In genomic region chr4:3462790-3463415, GRCh38 we compare ENCODE assay signal across 1 cellular context.
TF ChIP-seq lines count a peak whose summit lies in the region.

DOK7 (plus strand) TSS chr4:3463306; CDS start chr4:3463376, 70 bp downstream.

TF ChIP-seq in K562, 482 proteins besides CTCF, POLR2A, EP300 and RAD21 (continued from another document):
- no peak for TF ChIP-seq ZBTB11 (CRISPR knock-in tag; IDR thresholded peaks at IDR 0.05)
- TF ChIP-seq MCM3 (IDR thresholded peaks at IDR 0.05): no peak
